1 cellular context compared by ENCODE assay signal in the genomic region with DNA sequence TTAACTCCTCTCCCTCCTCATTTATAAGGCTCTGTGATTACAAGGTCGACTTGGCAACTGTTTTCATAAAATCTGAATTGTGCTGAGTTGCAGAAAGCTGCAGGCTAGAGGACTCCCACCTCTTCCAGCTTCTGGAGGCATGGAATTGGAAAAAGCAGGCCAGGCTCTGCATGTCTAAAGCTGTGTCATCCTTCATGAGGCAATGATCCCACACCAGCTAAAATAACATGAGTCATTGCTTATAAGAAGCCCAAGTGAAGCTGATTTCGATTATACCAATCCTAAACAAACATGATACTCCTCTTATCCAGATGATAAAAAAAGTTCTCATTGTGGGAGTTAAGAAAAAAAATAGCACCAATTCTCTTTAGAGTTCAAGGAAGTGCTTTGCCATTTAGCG.
TF ChIP-seq lines count a peak whose summit lies in the region.

No MANE protein-coding gene starts in this region.

TF ChIP-seq in K562, 482 proteins besides CTCF, POLR2A, EP300 and RAD21 (continues in another document):
- peak; percentile 54; the same call in 1 of the 2 replicates for TF ChIP-seq ARID3A (IDR thresholded peaks at IDR 0.05; ENCODE audit: borderline replicate concordance, low read depth, low read length)
- no peak for TF ChIP-seq E4F1 (CRISPR knock-in tag; IDR thresholded peaks at IDR 0.05; ENCODE audit: borderline replicate concordance)
- TF ChIP-seq NFE2 (IDR thresholded peaks at IDR 0.05; ENCODE audit: low read depth): peak; percentile 86
- no peak for TF ChIP-seq NBN (IDR thresholded peaks at IDR 0.05; ENCODE audit: low read depth)
- no peak for TF ChIP-seq ZNF165 (CRISPR knock-in tag; IDR thresholded peaks at IDR 0.05; ENCODE audit: borderline replicate concordance)
- TF ChIP-seq C11orf30 (IDR thresholded peaks at IDR 0.05; ENCODE audit: low read depth): peak; percentile 94
- TF ChIP-seq RBM34 (IDR thresholded peaks at IDR 0.05; ENCODE audit: borderline replicate concordance, insufficient read depth, low read length): no peak
- peak; percentile 75 for TF ChIP-seq MAFF (IDR thresholded peaks at IDR 0.05; ENCODE audit: low read length)
- no peak for TF ChIP-seq SIN3B (IDR thresholded peaks at IDR 0.05; ENCODE audit: low read depth)
- TF ChIP-seq CEBPG (CRISPR knock-in tag; IDR thresholded peaks at IDR 0.05): no peak
- peak; percentile 53 to 82 for TF ChIP-seq CEBPG (tag; conservative IDR thresholded peaks at IDR 0.05 in 1 of 2, IDR thresholded peaks at IDR 0.05 in 1 of 2)
- peak; percentile 94 for TF ChIP-seq ZNF316 (IDR thresholded peaks at IDR 0.05)
- TF ChIP-seq, protein P1, sequence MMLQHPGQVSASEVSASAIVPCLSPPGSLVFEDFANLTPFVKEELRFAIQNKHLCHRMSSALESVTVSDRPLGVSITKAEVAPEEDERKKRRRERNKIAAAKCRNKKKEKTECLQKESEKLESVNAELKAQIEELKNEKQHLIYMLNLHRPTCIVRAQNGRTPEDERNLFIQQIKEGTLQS (IDR thresholded peaks at IDR 0.05): peak; percentile 91
- TF ChIP-seq, protein P1 (CRISPR knock-in tag; conservative IDR thresholded peaks at IDR 0.05): no peak
- TF ChIP-seq ZNF668 (CRISPR knock-in tag; IDR thresholded peaks at IDR 0.05): no peak
- TF ChIP-seq SMARCA4 (IDR thresholded peaks at IDR 0.05): peak; percentile 69
- no peak for TF ChIP-seq DNMT1 (IDR thresholded peaks at IDR 0.05)
- TF ChIP-seq BACH1 (tag; IDR thresholded peaks at IDR 0.05): peak; percentile 66; the same call in 1 of the 2 replicates
- peak; percentile 74; the same call in 1 of the 2 replicates for TF ChIP-seq JUND (IDR thresholded peaks at IDR 0.05; ENCODE audit: borderline replicate concordance, low read depth, low read length)
- TF ChIP-seq JUND (tag; IDR thresholded peaks at IDR 0.05; ENCODE audit: borderline replicate concordance, low read depth, low read length): peak; percentile 72; the same call in 2 of the 3 replicates
- TF ChIP-seq NCOR1 (IDR thresholded peaks at IDR 0.05): no peak
- TF ChIP-seq PBX2 (CRISPR knock-in tag; IDR thresholded peaks at IDR 0.05; ENCODE audit: low read depth): no peak
- TF ChIP-seq PBX2 (tag; conservative IDR thresholded peaks at IDR 0.05; ENCODE audit: low read depth): no peak
- no peak for TF ChIP-seq SP2 (IDR thresholded peaks at IDR 0.05; ENCODE audit: extremely low read depth, low read depth, low read length, poor library complexity, severe bottlenecking)
- TF ChIP-seq KDM1A (IDR thresholded peaks at IDR 0.05): no peak
- TF ChIP-seq MAFG (tag; conservative IDR thresholded peaks at IDR 0.05): peak; percentile 96
- TF ChIP-seq NFE2L1 (tag; IDR thresholded peaks at IDR 0.05; ENCODE audit: borderline replicate concordance, low read depth): peak; percentile 73
- no peak for TF ChIP-seq TRIM28 (IDR thresholded peaks at IDR 0.05)
- no peak for TF ChIP-seq PHTF2 (CRISPR knock-in tag; IDR thresholded peaks at IDR 0.05)
- peak; percentile 61; the same call in 1 of the 2 replicates for TF ChIP-seq DPF2 (IDR thresholded peaks at IDR 0.05)
- no peak for TF ChIP-seq ZNF253 (CRISPR knock-in tag; conservative IDR thresholded peaks at IDR 0.05)
- peak; percentile 68 for TF ChIP-seq FOSL1 (tag; conservative IDR thresholded peaks at IDR 0.05)
- TF ChIP-seq SFPQ (IDR thresholded peaks at IDR 0.05; ENCODE audit: low read depth, low read length): no peak
- TF ChIP-seq, protein P2, sequence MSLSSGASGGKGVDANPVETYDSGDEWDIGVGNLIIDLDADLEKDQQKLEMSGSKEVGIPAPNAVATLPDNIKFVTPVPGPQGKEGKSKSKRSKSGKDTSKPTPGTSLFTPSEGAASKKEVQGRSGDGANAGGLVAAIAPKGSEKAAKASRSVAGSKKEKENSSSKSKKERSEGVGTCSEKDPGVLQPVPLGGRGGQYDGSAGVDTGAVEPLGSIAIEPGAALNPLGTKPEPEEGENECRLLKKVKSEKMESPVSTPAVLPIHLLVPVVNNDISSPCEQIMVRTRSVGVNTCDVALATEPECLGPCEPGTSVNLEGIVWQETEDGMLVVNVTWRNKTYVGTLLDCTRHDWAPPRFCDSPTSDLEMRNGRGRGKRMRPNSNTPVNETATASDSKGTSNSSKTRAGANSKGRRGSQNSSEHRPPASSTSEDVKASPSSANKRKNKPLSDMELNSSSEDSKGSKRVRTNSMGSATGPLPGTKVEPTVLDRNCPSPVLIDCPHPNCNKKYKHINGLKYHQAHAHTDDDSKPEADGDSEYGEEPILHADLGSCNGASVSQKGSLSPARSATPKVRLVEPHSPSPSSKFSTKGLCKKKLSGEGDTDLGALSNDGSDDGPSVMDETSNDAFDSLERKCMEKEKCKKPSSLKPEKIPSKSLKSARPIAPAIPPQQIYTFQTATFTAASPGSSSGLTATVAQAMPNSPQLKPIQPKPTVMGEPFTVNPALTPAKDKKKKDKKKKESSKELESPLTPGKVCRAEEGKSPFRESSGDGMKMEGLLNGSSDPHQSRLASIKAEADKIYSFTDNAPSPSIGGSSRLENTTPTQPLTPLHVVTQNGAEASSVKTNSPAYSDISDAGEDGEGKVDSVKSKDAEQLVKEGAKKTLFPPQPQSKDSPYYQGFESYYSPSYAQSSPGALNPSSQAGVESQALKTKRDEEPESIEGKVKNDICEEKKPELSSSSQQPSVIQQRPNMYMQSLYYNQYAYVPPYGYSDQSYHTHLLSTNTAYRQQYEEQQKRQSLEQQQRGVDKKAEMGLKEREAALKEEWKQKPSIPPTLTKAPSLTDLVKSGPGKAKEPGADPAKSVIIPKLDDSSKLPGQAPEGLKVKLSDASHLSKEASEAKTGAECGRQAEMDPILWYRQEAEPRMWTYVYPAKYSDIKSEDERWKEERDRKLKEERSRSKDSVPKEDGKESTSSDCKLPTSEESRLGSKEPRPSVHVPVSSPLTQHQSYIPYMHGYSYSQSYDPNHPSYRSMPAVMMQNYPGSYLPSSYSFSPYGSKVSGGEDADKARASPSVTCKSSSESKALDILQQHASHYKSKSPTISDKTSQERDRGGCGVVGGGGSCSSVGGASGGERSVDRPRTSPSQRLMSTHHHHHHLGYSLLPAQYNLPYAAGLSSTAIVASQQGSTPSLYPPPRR (CRISPR knock-in tag; IDR thresholded peaks at IDR 0.05; ENCODE audit: borderline replicate concordance): no peak
- no peak for TF ChIP-seq FOXP1 (CRISPR knock-in tag; IDR thresholded peaks at IDR 0.05)
- no peak for TF ChIP-seq ZNF445 (CRISPR knock-in tag; IDR thresholded peaks at IDR 0.05; ENCODE audit: low read depth)
- no peak for TF ChIP-seq TCF7L2 (IDR thresholded peaks at IDR 0.05; ENCODE audit: low read depth, low read length)
- no peak for TF ChIP-seq TCFL5 (CRISPR knock-in tag; conservative IDR thresholded peaks at IDR 0.05)
- TF ChIP-seq GATAD2A (IDR thresholded peaks at IDR 0.05): no peak
- no peak for TF ChIP-seq CXXC5 (CRISPR knock-in tag; IDR thresholded peaks at IDR 0.05)
- TF ChIP-seq, protein P3, sequence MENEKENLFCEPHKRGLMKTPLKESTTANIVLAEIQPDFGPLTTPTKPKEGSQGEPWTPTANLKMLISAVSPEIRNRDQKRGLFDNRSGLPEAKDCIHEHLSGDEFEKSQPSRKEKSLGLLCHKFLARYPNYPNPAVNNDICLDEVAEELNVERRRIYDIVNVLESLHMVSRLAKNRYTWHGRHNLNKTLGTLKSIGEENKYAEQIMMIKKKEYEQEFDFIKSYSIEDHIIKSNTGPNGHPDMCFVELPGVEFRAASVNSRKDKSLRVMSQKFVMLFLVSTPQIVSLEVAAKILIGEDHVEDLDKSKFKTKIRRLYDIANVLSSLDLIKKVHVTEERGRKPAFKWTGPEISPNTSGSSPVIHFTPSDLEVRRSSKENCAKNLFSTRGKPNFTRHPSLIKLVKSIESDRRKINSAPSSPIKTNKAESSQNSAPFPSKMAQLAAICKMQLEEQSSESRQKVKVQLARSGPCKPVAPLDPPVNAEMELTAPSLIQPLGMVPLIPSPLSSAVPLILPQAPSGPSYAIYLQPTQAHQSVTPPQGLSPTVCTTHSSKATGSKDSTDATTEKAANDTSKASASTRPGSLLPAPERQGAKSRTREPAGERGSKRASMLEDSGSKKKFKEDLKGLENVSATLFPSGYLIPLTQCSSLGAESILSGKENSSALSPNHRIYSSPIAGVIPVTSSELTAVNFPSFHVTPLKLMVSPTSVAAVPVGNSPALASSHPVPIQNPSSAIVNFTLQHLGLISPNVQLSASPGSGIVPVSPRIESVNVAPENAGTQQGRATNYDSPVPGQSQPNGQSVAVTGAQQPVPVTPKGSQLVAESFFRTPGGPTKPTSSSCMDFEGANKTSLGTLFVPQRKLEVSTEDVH (IDR thresholded peaks at IDR 0.05; ENCODE audit: low read depth, partially characterized antibody): no peak
- TF ChIP-seq KLF1 (tag; IDR thresholded peaks at IDR 0.05): no peak
- peak; percentile 41; the same call in 1 of the 2 replicates for TF ChIP-seq ARID1B (IDR thresholded peaks at IDR 0.05)
- peak; percentile 69 for TF ChIP-seq JUN (IDR thresholded peaks at IDR 0.05; ENCODE audit: borderline replicate concordance, low read depth, low read length)
- TF ChIP-seq JUN (CRISPR knock-in tag; IDR thresholded peaks at IDR 0.05; ENCODE audit: borderline replicate concordance): no peak
- peak; percentile 84 for TF ChIP-seq MAFK (IDR thresholded peaks at IDR 0.05; ENCODE audit: low read length)
- no peak for TF ChIP-seq ZNF24 (IDR thresholded peaks at IDR 0.05)
- TF ChIP-seq TRIM24 (IDR thresholded peaks at IDR 0.05): 0 out of 4 replicates have a peak, but pooled peaks of 1 of the 2 experiments have one; percentile 39
- peak; percentile 43; the same call in 1 of the 2 replicates for TF ChIP-seq SMARCE1 (IDR thresholded peaks at IDR 0.05)
- peak in 1 of 2 experiments; percentile 52; a peak in 1 of 4 replicates for TF ChIP-seq TBL1XR1 (IDR thresholded peaks at IDR 0.05; ENCODE audit: low read length in 2 of 2)
- TF ChIP-seq NCOA2 (IDR thresholded peaks at IDR 0.05; ENCODE audit: partially characterized antibody in 2 of 2): no peak
- TF ChIP-seq NR2F6 (CRISPR knock-in tag; IDR thresholded peaks at IDR 0.05): no peak
- TF ChIP-seq BRD4 (IDR thresholded peaks at IDR 0.05): no peak
